In genomic region chr10:3045471-3046209, GRCh38 we compare ENCODE assay signal across 9 cellular contexts. TPM values are rescaled to one million over a fixed set of nuclear protein-coding genes. Genes with fewer than 3 reads are reported as not detected.
DNase-seq lines count a peak whose midpoint lies in the region; ATAC-seq, FAIRE-seq and TF ChIP-seq lines count a peak whose summit lies in the region.
"Had no signal": no experiment of that assay in that cellular context is flagged by ENCODE, and none has a peak within 500 bp of the region (broad histone marks: within the 10 kb centered on the region; RNA-seq: fewer than 3 reads in every experiment).

No MANE protein-coding gene starts in this region.

- TF ChIP-seq CTCF in A549 (IDR thresholded peaks at IDR 0.05): no peak; the same call in 2 of the 3 replicates

- peak overlapping the region; percentile 69 for H3K4me2 ChIP-seq in A549
- H3K4me2 ChIP-seq in mesendoderm (ENCODE audit: low read length): no peak overlapping the region

- H3K36me3 ChIP-seq in mesendoderm (ENCODE audit: control insufficient read depth, insufficient read depth, low read length): no peaks in the 10 kb centered on the region

- H3K4me3 ChIP-seq in A549 (no peak overlapping the region), mesendoderm (ENCODE audit: low read length) (no peak overlapping the region)

- no peak overlapping the region for H2BK15ac ChIP-seq in mesendoderm (replicated peaks; ENCODE audit: low read depth)

- no peak overlapping the region for H2BK5ac ChIP-seq in mesendoderm (ENCODE audit: low read length)

- ATAC-seq in A549 (peak; percentile 86 to 90), esophagus mucosa (peak; percentile 54), HG02840 (IDR thresholded peaks at IDR 0.05; ENCODE audit: low FRiP score, unreplicated experiment) (no peak)
- no peak for ATAC-seq in activated naive CD8-positive, alpha-beta T cell treated with anti-CD3 and anti-CD28 coated beads, Interleukin-2, amount 50 U/mL, for 24 hours

- no peak overlapping the region for H3K4me3 Mint-ChIP-seq in activated naive CD8-positive, alpha-beta T cell treated with anti-CD3 and anti-CD28 coated beads, Interleukin-2, amount 50 U/mL, for 24 hours
- H3K4me3 Mint-ChIP-seq: natural killer cell had no signal

- H3K27ac Mint-ChIP-seq in activated naive CD8-positive, alpha-beta T cell treated with anti-CD3 and anti-CD28 coated beads, Interleukin-2, amount 50 U/mL, for 24 hours: no peak overlapping the region
- H3K27ac Mint-ChIP-seq: natural killer cell had no signal

- peaks cover 44% of the 10 kb centered on the region for H3K4me1 ChIP-seq in A549
- H3K4me1 ChIP-seq in mesendoderm (ENCODE audit: control insufficient read depth, low read depth, low read length): no peaks in the 10 kb centered on the region

- H3K79me1 ChIP-seq in mesendoderm (ENCODE audit: low read length): no peaks in the 10 kb centered on the region

- TF ChIP-seq EP300 in A549 (IDR thresholded peaks at IDR 0.05): peak in 1 of 2 experiments; percentile 30; a peak in 1 of 5 replicates

- H3K4me1 Mint-ChIP-seq in activated naive CD8-positive, alpha-beta T cell treated with anti-CD3 and anti-CD28 coated beads, Interleukin-2, amount 50 U/mL, for 24 hours: peaks cover 4% of the 10 kb centered on the region

- no peak overlapping the region for H4K8ac ChIP-seq in mesendoderm (ENCODE audit: low read depth, low read length)

- DNase-seq in A549 (ENCODE audit: low read depth in 1 of 2, low spot score in 1 of 2): peak; percentile 70 to 82
- DNase-seq in MV-4-11 (lab: John Stamatoyannopoulos, UW): peak; percentile 10
- peak; percentile 87 for DNase-seq in mesendoderm
- no peak for DNase-seq in SKM-1 treated with dmso at 0.1 percent for 144 hours (lab: John Stamatoyannopoulos, UW; ENCODE audit: unreplicated experiment)
- no peak for DNase-seq in NCI-H146 (lab: John Stamatoyannopoulos, UW)
- no peak for DNase-seq in activated naive CD8-positive, alpha-beta T cell treated with anti-CD3 and anti-CD28 coated beads, Interleukin-2, amount 50 U/mL, for 24 hours
- DNase-seq: natural killer cell had no signal

- H3K9ac ChIP-seq in mesendoderm (ENCODE audit: low read length): no peak overlapping the region

- H3K27ac ChIP-seq in A549 (peak overlapping the region; percentile 81 to 89), mesendoderm (ENCODE audit: low read depth, low read length) (peak overlapping the region; percentile 5)

- 0 out of 5 replicates have a peak, but pooled peaks of 1 of the 2 experiments have one; percentile 25 for TF ChIP-seq RAD21 in A549 (conservative IDR thresholded peaks at IDR 0.05 in 1 of 2, IDR thresholded peaks at IDR 0.05 in 1 of 2)

- FAIRE-seq in A549 (lab: Jason Lieb, UNC): no peak

- peak overlapping the region; percentile 66 for H3K56ac ChIP-seq in mesendoderm (ENCODE audit: low read length)

- WGBS in A549 (ENCODE audit: missing lambda C conversion rate): 15% methylated on average over 5 of the region's 11 CpGs
- 100% methylated on average over 1 of the region's 11 CpGs for WGBS in mesendoderm (ENCODE audit: extremely low coverage, insufficient coverage, low lambda C conversion rate)

- no peak overlapping the region for H3K23ac ChIP-seq in mesendoderm (ENCODE audit: low read length)

- H2BK120ac ChIP-seq in mesendoderm (ENCODE audit: low read depth, low read length): no peak overlapping the region

- peak overlapping the region; percentile 37 for H3K4ac ChIP-seq in mesendoderm (ENCODE audit: low read depth, low read length)

- H3K27me3 Mint-ChIP-seq in activated naive CD8-positive, alpha-beta T cell treated with anti-CD3 and anti-CD28 coated beads, Interleukin-2, amount 50 U/mL, for 24 hours: peaks cover 23% of the 10 kb centered on the region

- TF ChIP-seq POLR2A in A549 (IDR thresholded peaks at IDR 0.05; ENCODE audit: low read length): no peak

- no peak overlapping the region for H3K18ac ChIP-seq in mesendoderm (ENCODE audit: low read length)

- no peak overlapping the region for H2AK5ac ChIP-seq in mesendoderm (ENCODE audit: low read length)

- POLR2A ChIA-PET in A549 (lab: Yijun Ruan, JAX): interaction anchor here (1.5 kb wide), 1 partner anchor 127 kb away, joined by 7 read pairs; the partner anchor contains the start of gene PITRM1

- no peaks in the 10 kb centered on the region for H3K27me3 ChIP-seq in mesendoderm (ENCODE audit: insufficient read depth, low read length, poor library complexity)

- H4K5ac ChIP-seq in mesendoderm (ENCODE audit: low read length): no peak overlapping the region

- H3K36me3 Mint-ChIP-seq in activated naive CD8-positive, alpha-beta T cell treated with anti-CD3 and anti-CD28 coated beads, Interleukin-2, amount 50 U/mL, for 24 hours (ENCODE audit: low read depth): no peaks in the 10 kb centered on the region
- H3K36me3 Mint-ChIP-seq: natural killer cell had no signal

- no peaks in the 10 kb centered on the region for H3K9me3 ChIP-seq in A549

- H3K79me2 ChIP-seq in mesendoderm (ENCODE audit: control insufficient read depth, insufficient read depth, low read length): no peaks in the 10 kb centered on the region

- CTCF ChIA-PET in A549 (lab: Yijun Ruan, JAX): interaction anchor here (1.0 to 6.7 kb wide), 8 partner anchors 8 to 1936 kb away, joined by 3 to 212 read pairs (median 8); no protein-coding TSS in a partner anchor

- no peaks in the 10 kb centered on the region for H3K9me3 Mint-ChIP-seq in activated naive CD8-positive, alpha-beta T cell treated with anti-CD3 and anti-CD28 coated beads, Interleukin-2, amount 50 U/mL, for 24 hours
- H3K9me3 Mint-ChIP-seq: natural killer cell had no signal

TF ChIP-seq in A549, 52 proteins besides CTCF, POLR2A, EP300 and RAD21:
- peak; percentile 29 for TF ChIP-seq MAFK (IDR thresholded peaks at IDR 0.05; ENCODE audit: partially characterized antibody)
- TF ChIP-seq KDM1A (IDR thresholded peaks at IDR 0.05; ENCODE audit: low read depth): no peak
- TF ChIP-seq EHF (CRISPR knock-in tag; IDR thresholded peaks at IDR 0.05): 0 out of 2 replicates have a peak, but pooled peaks have one; percentile 18
- TF ChIP-seq HOXB13 (CRISPR knock-in tag; IDR thresholded peaks at IDR 0.05; ENCODE audit: low read depth): 0 out of 2 replicates have a peak, but pooled peaks have one; percentile 53
- no peak for TF ChIP-seq FOSL2 (IDR thresholded peaks at IDR 0.05)
- peak; percentile 76 for TF ChIP-seq FOSL2 (CRISPR knock-in tag; IDR thresholded peaks at IDR 0.05)
- TF ChIP-seq, protein P1, sequence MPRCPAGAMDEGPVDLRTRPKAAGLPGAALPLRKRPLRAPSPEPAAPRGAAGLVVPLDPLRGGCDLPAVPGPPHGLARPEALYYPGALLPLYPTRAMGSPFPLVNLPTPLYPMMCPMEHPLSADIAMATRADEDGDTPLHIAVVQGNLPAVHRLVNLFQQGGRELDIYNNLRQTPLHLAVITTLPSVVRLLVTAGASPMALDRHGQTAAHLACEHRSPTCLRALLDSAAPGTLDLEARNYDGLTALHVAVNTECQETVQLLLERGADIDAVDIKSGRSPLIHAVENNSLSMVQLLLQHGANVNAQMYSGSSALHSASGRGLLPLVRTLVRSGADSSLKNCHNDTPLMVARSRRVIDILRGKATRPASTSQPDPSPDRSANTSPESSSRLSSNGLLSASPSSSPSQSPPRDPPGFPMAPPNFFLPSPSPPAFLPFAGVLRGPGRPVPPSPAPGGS (IDR thresholded peaks at IDR 0.05): 0 out of 3 replicates have a peak, but pooled peaks have one; percentile 9
- TF ChIP-seq, protein P2, sequence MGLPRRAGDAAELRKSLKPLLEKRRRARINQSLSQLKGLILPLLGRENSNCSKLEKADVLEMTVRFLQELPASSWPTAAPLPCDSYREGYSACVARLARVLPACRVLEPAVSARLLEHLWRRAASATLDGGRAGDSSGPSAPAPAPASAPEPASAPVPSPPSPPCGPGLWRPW (IDR thresholded peaks at IDR 0.05): no peak
- peak; percentile 31 to 45; a peak in 1 of 5 replicates for TF ChIP-seq JUN (IDR thresholded peaks at IDR 0.05)
- peak; percentile 41; the same call in 1 of the 2 replicates for TF ChIP-seq MAX (IDR thresholded peaks at IDR 0.05)
- no peak for TF ChIP-seq ZFP36 (IDR thresholded peaks at IDR 0.05; ENCODE audit: borderline replicate concordance, partially characterized antibody)
- TF ChIP-seq JUNB (IDR thresholded peaks at IDR 0.05): peak; percentile 49
- peak; percentile 45; the same call in 1 of the 2 replicates for TF ChIP-seq GATA3 (IDR thresholded peaks at IDR 0.05; ENCODE audit: borderline replicate concordance)
TF ChIP-seq in A549: peak in this region for 9.

RNA-seq across cellular contexts. Expression of gene PFKP, which starts 21.7 kb away (rescaled TPM):
- 164 and 166 TPM in 2 replicates for polyA plus RNA-seq in A549 (2011; rRNA removed)
- polyA plus RNA-seq in A549 (2012; cell fraction: cytosol; rRNA removed): 360 and 395 TPM in 2 replicates
- 741 and 798 TPM in 2 replicates for polyA plus RNA-seq in A549 (2012; cell fraction: nucleus; rRNA removed)
- polyA plus RNA-seq in A549 (2017; fragmentation: RNase III; extraction: RNeasy Plus Mini Kit Qiagen cat#74134 plus additional on column Dnase treatment): 273 to 329 TPM (median 279 TPM) in 3 replicates
- polyA minus RNA-seq in A549 (2011; rRNA and poly(A)+ RNA removed): 130 and 164 TPM in 2 replicates
- total RNA-seq in esophagus mucosa: 78.2 TPM
- polyA plus RNA-seq in mesendoderm (2013, experiment 1 of 2): 43.2 TPM
- polyA plus RNA-seq in mesendoderm (2013, experiment 2 of 2): 46.8 TPM

Comparison
In these comparisons a context has a peak if more than half of its experiments do, and no peak if none do; other contexts are left out.
1. ATAC-seq: peak in A549 (2 of 2) and esophagus mucosa (single experiment); none in HG02840 (single experiment) and activated naive CD8-positive, alpha-beta T cell treated with anti-CD3 and anti-CD28 coated beads, Interleukin-2, amount 50 U/mL, for 24 hours (single experiment).
2. DNase-seq: peak in A549 (2 of 2), MV-4-11 (single experiment) and mesendoderm (single experiment); none in SKM-1 treated with dmso at 0.1 percent for 144 hours (single experiment), NCI-H146 (single experiment) and activated naive CD8-positive, alpha-beta T cell treated with anti-CD3 and anti-CD28 coated beads, Interleukin-2, amount 50 U/mL, for 24 hours (single experiment).